In the genomic region with DNA sequence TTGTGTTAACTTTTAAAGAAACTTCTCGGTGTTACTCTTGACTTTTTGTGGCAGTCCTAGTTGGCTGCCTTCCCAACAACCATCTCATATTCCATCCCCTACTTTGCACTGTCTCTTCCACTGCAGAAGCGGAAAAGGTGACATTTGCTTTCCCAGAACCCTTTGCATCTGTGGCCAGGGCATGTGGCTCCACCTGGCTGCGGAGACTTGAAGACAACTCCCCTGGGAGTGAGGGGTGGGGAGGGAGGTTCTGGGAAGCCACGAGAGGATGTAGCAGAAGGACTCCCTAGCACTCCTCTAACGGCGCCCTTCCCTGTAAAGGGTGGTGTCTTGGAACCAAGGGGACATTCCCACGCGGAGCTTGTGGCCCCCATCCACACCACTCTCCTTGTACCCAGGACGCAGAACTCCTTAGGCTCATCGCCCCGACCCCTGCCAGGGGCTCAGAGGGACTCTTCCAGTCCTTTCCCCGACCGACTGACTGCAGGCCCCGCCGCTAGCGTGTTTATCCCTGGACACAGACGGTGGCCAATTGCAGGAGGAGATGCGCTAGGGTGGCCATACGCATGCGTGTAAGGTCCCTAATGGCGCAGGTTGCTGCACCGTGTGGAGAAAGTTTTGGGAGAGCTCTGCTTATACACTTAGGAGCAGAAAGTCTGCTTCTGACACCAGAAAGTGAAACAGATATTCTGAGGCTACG, we compare ENCODE assay signal across 1 cellular context.
TF ChIP-seq lines count a peak whose summit lies in the region.

No MANE protein-coding gene starts in this region.

TF ChIP-seq in SK-N-SH, 30 proteins besides CTCF, POLR2A, EP300 and RAD21:
- TF ChIP-seq ELF1 (IDR thresholded peaks at IDR 0.05): no peak
- no peak for TF ChIP-seq GATA2 (CRISPR knock-in tag; IDR thresholded peaks at IDR 0.05)
- TF ChIP-seq NFIC (IDR thresholded peaks at IDR 0.05; ENCODE audit: borderline replicate concordance): no peak
- no peak for TF ChIP-seq MAX (IDR thresholded peaks at IDR 0.05; ENCODE audit: low read depth)
- TF ChIP-seq USF2 (IDR thresholded peaks at IDR 0.05; ENCODE audit: borderline replicate concordance, low read depth, low read length): no peak
- no peak for TF ChIP-seq TEAD4 (IDR thresholded peaks at IDR 0.05; ENCODE audit: borderline replicate concordance, insufficient read depth)
- no peak for TF ChIP-seq EZH2phosphoT487 (IDR thresholded peaks at IDR 0.05; ENCODE audit: borderline replicate concordance, low read depth)
- TF ChIP-seq SIN3A (IDR thresholded peaks at IDR 0.05; ENCODE audit: borderline replicate concordance, low read depth, low read length): no peak
